In genomic region chr1:152621993-152622392, GRCh38 we compare ENCODE assay signal across 24 cellular contexts. TPM values are rescaled to one million over a fixed set of nuclear protein-coding genes. Genes with fewer than 3 reads are reported as not detected.
"Had no signal": no experiment of that assay in that cellular context is flagged by ENCODE, and none has a peak within 500 bp of the region (broad histone marks: within the 10 kb centered on the region; RNA-seq: fewer than 3 reads in every experiment).

No MANE protein-coding gene starts in this region.

- H3K27me3 ChIP-seq: colonic mucosa, gastrocnemius medialis, pancreas, testis, uterus had no signal

- H3K4me1 ChIP-seq: colonic mucosa, gastrocnemius medialis, pancreas, psoas muscle, testis, uterus had no signal

- H3K27ac ChIP-seq: colonic mucosa, esophagus squamous epithelium, gastrocnemius medialis, neutrophil, pancreas, psoas muscle, skin epidermis, testis, uterus had no signal

- DNase-seq: activated B cell treated with CpG ODN at 0.5 μM for 24 hours; activated CD4-positive, alpha-beta memory T cell treated with anti-CD3 and anti-CD28 coated beads for 36 hours; activated effector memory CD4-positive, alpha-beta T cell treated with Interleukin-2 at 50 U/mL for 16 hours; activated naive CD4-positive, alpha-beta T cell treated with anti-CD3 and anti-CD28 coated beads for 36 hours; activated naive CD8-positive, alpha-beta T cell treated with anti-CD3 and anti-CD28 coated beads, Interleukin-2, amount 10 ng/mL, durations not matched to agents 7 days and 5 days; amniotic stem cell; colonic mucosa; esophagus squamous epithelium; gastrocnemius medialis; head of caudate nucleus; left cardiac atrium; pancreas; right cardiac atrium; stimulated activated CD4-positive, alpha-beta T cell treated with anti-CD3 and anti-CD28 coated beads, Interleukin-2, amount 100 ng/mL, for 24 hours; T-helper 9 cell; testis; uterus had no signal

- H3K4me3 ChIP-seq: colonic mucosa, esophagus squamous epithelium, gastrocnemius medialis, pancreas, psoas muscle, skin epidermis, testis, uterus had no signal

- H3K9me3 ChIP-seq: colonic mucosa, gastrocnemius medialis, pancreas, testis, uterus had no signal

- H3K36me3 ChIP-seq: colonic mucosa, esophagus squamous epithelium, gastrocnemius medialis, neutrophil, pancreas, uterus had no signal

RNA-seq across cellular contexts. Expression of gene LCE3A, which starts 0.9 kb away (rescaled TPM):
- total RNA-seq: activated B cell treated with CpG ODN at 0.5 μM for 24 hours; activated CD4-positive, alpha-beta memory T cell treated with anti-CD3 and anti-CD28 coated beads for 36 hours; activated CD4-positive, alpha-beta T cell treated with anti-CD3 and anti-CD28 coated beads for 36 hours; activated naive CD4-positive, alpha-beta T cell treated with anti-CD3 and anti-CD28 coated beads for 36 hours; activated naive CD8-positive, alpha-beta T cell treated with anti-CD3 and anti-CD28 coated beads, Interleukin-2, amount 10 ng/mL, durations not matched to agents 7 days and 5 days; activated T-cell treated with anti-CD3 and anti-CD28 coated beads, Interleukin-2, amount 50 U/mL, for 72 hours; bronchial epithelial cell; colonic mucosa; esophagus squamous epithelium; gastrocnemius medialis; left cardiac atrium; liver; pancreas; psoas muscle; right cardiac atrium; testis; uterus had no signal
- polyA plus RNA-seq: liver, pancreas, psoas muscle, right cardiac atrium had no signal

RNA-seq across cellular contexts. Expression of gene LCE3B, which starts 8.4 kb away (rescaled TPM):
- total RNA-seq: activated B cell treated with CpG ODN at 0.5 μM for 24 hours; activated CD4-positive, alpha-beta memory T cell treated with anti-CD3 and anti-CD28 coated beads for 36 hours; activated CD4-positive, alpha-beta T cell treated with anti-CD3 and anti-CD28 coated beads for 36 hours; activated naive CD4-positive, alpha-beta T cell treated with anti-CD3 and anti-CD28 coated beads for 36 hours; activated naive CD8-positive, alpha-beta T cell treated with anti-CD3 and anti-CD28 coated beads, Interleukin-2, amount 10 ng/mL, durations not matched to agents 7 days and 5 days; activated T-cell treated with anti-CD3 and anti-CD28 coated beads, Interleukin-2, amount 50 U/mL, for 72 hours; bronchial epithelial cell; colonic mucosa; esophagus squamous epithelium; gastrocnemius medialis; left cardiac atrium; liver; pancreas; psoas muscle; right cardiac atrium; testis; uterus had no signal
- polyA plus RNA-seq: liver, pancreas, psoas muscle, right cardiac atrium had no signal

RNA-seq across cellular contexts. Expression of gene LCE3C, which starts 22.0 kb away (rescaled TPM):
- total RNA-seq: activated B cell treated with CpG ODN at 0.5 μM for 24 hours; activated CD4-positive, alpha-beta memory T cell treated with anti-CD3 and anti-CD28 coated beads for 36 hours; activated CD4-positive, alpha-beta T cell treated with anti-CD3 and anti-CD28 coated beads for 36 hours; activated naive CD4-positive, alpha-beta T cell treated with anti-CD3 and anti-CD28 coated beads for 36 hours; activated naive CD8-positive, alpha-beta T cell treated with anti-CD3 and anti-CD28 coated beads, Interleukin-2, amount 10 ng/mL, durations not matched to agents 7 days and 5 days; activated T-cell treated with anti-CD3 and anti-CD28 coated beads, Interleukin-2, amount 50 U/mL, for 72 hours; bronchial epithelial cell; colonic mucosa; esophagus squamous epithelium; gastrocnemius medialis; left cardiac atrium; liver; pancreas; psoas muscle; right cardiac atrium; testis; uterus had no signal
- polyA plus RNA-seq: liver, pancreas, psoas muscle, right cardiac atrium had no signal

RNA-seq across cellular contexts. Expression of gene LCE2D, which starts 41.2 kb away (rescaled TPM):
- total RNA-seq: activated B cell treated with CpG ODN at 0.5 μM for 24 hours; activated CD4-positive, alpha-beta memory T cell treated with anti-CD3 and anti-CD28 coated beads for 36 hours; activated CD4-positive, alpha-beta T cell treated with anti-CD3 and anti-CD28 coated beads for 36 hours; activated naive CD4-positive, alpha-beta T cell treated with anti-CD3 and anti-CD28 coated beads for 36 hours; activated naive CD8-positive, alpha-beta T cell treated with anti-CD3 and anti-CD28 coated beads, Interleukin-2, amount 10 ng/mL, durations not matched to agents 7 days and 5 days; activated T-cell treated with anti-CD3 and anti-CD28 coated beads, Interleukin-2, amount 50 U/mL, for 72 hours; bronchial epithelial cell; colonic mucosa; esophagus squamous epithelium; gastrocnemius medialis; left cardiac atrium; liver; pancreas; psoas muscle; right cardiac atrium; testis; uterus had no signal
- polyA plus RNA-seq: liver, pancreas, psoas muscle, right cardiac atrium had no signal

RNA-seq across cellular contexts. Expression of gene LCE3D, which starts 41.7 kb away (rescaled TPM):
- total RNA-seq: activated B cell treated with CpG ODN at 0.5 μM for 24 hours; activated CD4-positive, alpha-beta memory T cell treated with anti-CD3 and anti-CD28 coated beads for 36 hours; activated CD4-positive, alpha-beta T cell treated with anti-CD3 and anti-CD28 coated beads for 36 hours; activated naive CD4-positive, alpha-beta T cell treated with anti-CD3 and anti-CD28 coated beads for 36 hours; activated naive CD8-positive, alpha-beta T cell treated with anti-CD3 and anti-CD28 coated beads, Interleukin-2, amount 10 ng/mL, durations not matched to agents 7 days and 5 days; activated T-cell treated with anti-CD3 and anti-CD28 coated beads, Interleukin-2, amount 50 U/mL, for 72 hours; colonic mucosa; gastrocnemius medialis; left cardiac atrium; liver; pancreas; psoas muscle; right cardiac atrium; testis; uterus had no signal
- polyA plus RNA-seq: liver, pancreas, psoas muscle, right cardiac atrium had no signal
